ENCODE assay signal across 16 cellular contexts in genomic region chr5:122885038-122885517, GRCh38. TPM values are rescaled to one million over a fixed set of nuclear protein-coding genes. Genes with fewer than 3 reads are reported as not detected.
DNase-seq lines count a peak whose midpoint lies in the region; ATAC-seq and TF ChIP-seq lines count a peak whose summit lies in the region.
"Had no signal": no experiment of that assay in that cellular context is flagged by ENCODE, and none has a peak within 500 bp of the region (broad histone marks: within the 10 kb centered on the region; RNA-seq: fewer than 3 reads in every experiment).

No MANE protein-coding gene starts in this region.

- peaks cover 4% of the 10 kb centered on the region; the same call in 2 of the 3 replicates for H3K9me3 Mint-ChIP-seq in GM23338
- H3K9me3 Mint-ChIP-seq in progenitor cell of endocrine pancreas (ENCODE audit: low read depth) = peaks cover 8% of the 10 kb centered on the region
- H3K9me3 Mint-ChIP-seq: CD8-positive, alpha-beta memory T cell had no signal

- no peak overlapping the region for H3K4me3 ChIP-seq in GM23338
- H3K4me3 ChIP-seq: BLaER1 had no signal

- DNase-seq in GM23338 (ENCODE audit: low spot score) = no peak
- no peak for DNase-seq in foreskin keratinocyte
- no peak for DNase-seq in progenitor cell of endocrine pancreas (ENCODE audit: low spot score, unreplicated experiment)
- DNase-seq in 8988T = no peak
- no peak for DNase-seq in activated effector memory CD4-positive, alpha-beta T cell treated with anti-CD3 and anti-CD28 coated beads, Interleukin-2, amount 50 U/mL, for 16 hours
- DNase-seq in NCI-H510A (lab: John Stamatoyannopoulos, UW) = no peak
- DNase-seq: AML-193; Caco-2; CD8-positive, alpha-beta memory T cell; DMS53; GF-D8 had no signal

- H3K4me1 ChIP-seq in GM23338 (ENCODE audit: insufficient read depth) (peaks cover 15% of the 10 kb centered on the region; the same call in 1 of the 2 replicates), foreskin keratinocyte (peaks cover 18% of the 10 kb centered on the region)
- H3K4me1 ChIP-seq: BLaER1, Caco-2 had no signal

- no peaks in the 10 kb centered on the region for H4K20me1 ChIP-seq in GM23338 (replicated peaks; ENCODE audit: insufficient read depth)
- H4K20me1 ChIP-seq: BLaER1 had no signal

- no peaks in the 10 kb centered on the region for H3F3A ChIP-seq in GM23338 (replicated peaks; ENCODE audit: low read depth)

- H3K4me1 Mint-ChIP-seq in GM23338 (peaks cover 20% of the 10 kb centered on the region), progenitor cell of endocrine pancreas (ENCODE audit: low read depth) (peaks cover 4% of the 10 kb centered on the region)

- H3K79me2 ChIP-seq in GM23338 (replicated peaks; ENCODE audit: insufficient read depth) = no peaks in the 10 kb centered on the region; the same call in 1 of the 2 replicates

- H3K36me3 Mint-ChIP-seq in GM23338 (ENCODE audit: low read depth) (peaks cover 4% of the 10 kb centered on the region; the same call in 2 of the 3 replicates), progenitor cell of endocrine pancreas (ENCODE audit: insufficient read depth) (peaks cover 10% of the 10 kb centered on the region)

- H3K27me3 Mint-ChIP-seq in GM23338 (ENCODE audit: insufficient read depth, low read depth, poor library complexity) (peaks cover 4% of the 10 kb centered on the region), progenitor cell of endocrine pancreas (no peaks in the 10 kb centered on the region)
- H3K27me3 Mint-ChIP-seq: CD8-positive, alpha-beta memory T cell had no signal

- H3K4me3 Mint-ChIP-seq in GM23338 = no peak overlapping the region
- H3K4me3 Mint-ChIP-seq in progenitor cell of endocrine pancreas (ENCODE audit: low read depth) = no peak overlapping the region
- H3K4me3 Mint-ChIP-seq: CD8-positive, alpha-beta memory T cell had no signal

- ATAC-seq in GM23338 (peak; percentile 57), foreskin keratinocyte (peak; percentile 42), HG03196 (IDR thresholded peaks at IDR 0.05; ENCODE audit: unreplicated experiment) (no peak)

- no peak overlapping the region for H3K27ac Mint-ChIP-seq in GM23338
- H3K27ac Mint-ChIP-seq in progenitor cell of endocrine pancreas = peak overlapping the region; percentile 23

- H2AFZ ChIP-seq in GM23338 = no peak overlapping the region

- H3K27ac ChIP-seq in GM23338 (ENCODE audit: low read depth) (no peak overlapping the region), cingulate gyrus (ENCODE audit: low read depth, low read length) (peak overlapping the region; percentile 26), foreskin keratinocyte (peak overlapping the region; percentile 51)
- H3K27ac ChIP-seq: 22Rv1, BLaER1, HL-60 had no signal

- no peak overlapping the region for H3K4me2 ChIP-seq in GM23338
- H3K4me2 ChIP-seq: BLaER1 had no signal

- TF ChIP-seq CTCF in GM23338 (conservative IDR thresholded peaks at IDR 0.05; ENCODE audit: low read depth in 2 of 2) (no peak), foreskin keratinocyte (conservative IDR thresholded peaks at IDR 0.05) (no peak), progenitor cell of endocrine pancreas (IDR thresholded peaks at IDR 0.05; ENCODE audit: unreplicated experiment) (no peak)

- H3K36me3 ChIP-seq in GM23338 (ENCODE audit: insufficient read depth) = no peaks in the 10 kb centered on the region
- H3K36me3 ChIP-seq: BLaER1 had no signal

- no peaks in the 10 kb centered on the region for H3K9me2 ChIP-seq in GM23338 (ENCODE audit: insufficient read depth)

- no peaks in the 10 kb centered on the region for H3K27me3 ChIP-seq in GM23338 (ENCODE audit: insufficient read depth)
- H3K27me3 ChIP-seq in foreskin keratinocyte = no peaks in the 10 kb centered on the region
- H3K27me3 ChIP-seq: BLaER1 had no signal

TF ChIP-seq in GM23338, 12 proteins besides CTCF, POLR2A, EP300 and RAD21:
- TF ChIP-seq ETS1 (IDR thresholded peaks at IDR 0.05) = no peak
- no peak for TF ChIP-seq REST (IDR thresholded peaks at IDR 0.05; ENCODE audit: unreplicated experiment)
- TF ChIP-seq JUNB (IDR thresholded peaks at IDR 0.05; ENCODE audit: unreplicated experiment) = no peak
- TF ChIP-seq NANOG (IDR thresholded peaks at IDR 0.05; ENCODE audit: borderline replicate concordance) = no peak
- TF ChIP-seq STAT1 (IDR thresholded peaks at IDR 0.05; ENCODE audit: unreplicated experiment) = no peak
- TF ChIP-seq ZNF331 (CRISPR knock-in tag; IDR thresholded peaks at IDR 0.05; ENCODE audit: low read depth) = no peak
- TF ChIP-seq ZNF114 (CRISPR knock-in tag; IDR thresholded peaks at IDR 0.05) = no peak
- no peak for TF ChIP-seq EZH2 (IDR thresholded peaks at IDR 0.05; ENCODE audit: low read depth, unreplicated experiment)
TF ChIP-seq in GM23338: peak in this region for 0.

RNA-seq across cellular contexts. Expression of gene SNX24, which starts 39.7 kb away (rescaled TPM):
- total RNA-seq in GM23338 (2014; rRNA removed; shearing (Covaris generic)) = 22.7 and 27.5 TPM in 2 replicates
- 17.9 and 18.0 TPM in 2 replicates for polyA plus RNA-seq in GM23338 (2016; fragmentation: Nextera tagmentation; extraction: Ambion mirVana)
- 23.5 and 29.9 TPM in 2 replicates for total RNA-seq in foreskin keratinocyte
- 20.2 and 24.4 TPM in 2 replicates for polyA plus RNA-seq in foreskin keratinocyte
- total RNA-seq in progenitor cell of endocrine pancreas = 20.4 and 20.8 TPM in 2 replicates
